Comparison of ENCODE assay signal across 21 cellular contexts in the genomic region with DNA sequence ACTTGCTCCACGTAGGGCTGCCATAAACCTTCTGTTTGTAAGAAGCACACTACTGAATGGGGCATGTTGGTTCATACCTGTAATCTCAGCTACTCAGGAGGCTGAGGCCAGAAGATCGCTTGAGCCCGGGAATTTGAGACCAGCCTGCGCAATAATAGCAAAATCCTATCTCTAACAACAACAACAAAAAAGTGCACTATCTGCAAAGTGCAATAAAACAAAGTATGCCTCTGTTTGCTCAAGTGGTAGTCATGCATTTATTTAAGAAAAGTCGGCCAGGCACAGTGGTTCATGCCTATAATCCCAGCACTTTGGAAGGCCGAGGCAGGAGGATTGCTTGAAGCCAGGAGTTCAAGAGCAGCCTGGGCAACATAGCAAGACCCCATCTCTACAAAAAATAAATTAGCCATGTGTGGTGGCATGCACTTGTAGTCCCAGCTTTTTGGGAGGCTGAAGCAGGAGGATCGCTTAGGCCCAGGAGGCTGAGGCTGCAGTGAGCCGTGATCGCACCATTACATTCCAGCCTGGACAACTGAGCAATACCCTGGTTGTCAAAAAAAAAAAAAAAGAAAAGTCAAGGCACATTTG. TPM values are rescaled to one million over a fixed set of nuclear protein-coding genes. Genes with fewer than 3 reads are reported as not detected.
DNase-seq lines count a peak whose midpoint lies in the region; ATAC-seq, FAIRE-seq and TF ChIP-seq lines count a peak whose summit lies in the region.
"Had no signal": no experiment of that assay in that cellular context is flagged by ENCODE, and none has a peak within 500 bp of the region (broad histone marks: within the 10 kb centered on the region; RNA-seq: fewer than 3 reads in every experiment).

No MANE protein-coding gene starts in this region.

- intact Hi-C loops in Caco-2 (cut with micrococcal nuclease; ENCODE audit: unreplicated experiment), result no loop called here

- H3K9me1 ChIP-seq in keratinocyte (ENCODE audit: control insufficient read depth, extremely low read depth, insufficient read depth, low read length), result no peaks in the 10 kb centered on the region

- H3K27ac Mint-ChIP-seq in Caco-2 (ENCODE audit: unreplicated experiment) (peak overlapping the region; percentile 62), WTC11 (no peak overlapping the region), progenitor cell of endocrine pancreas (peak overlapping the region; percentile 87)
- H3K27ac Mint-ChIP-seq: CD14-positive monocyte; CD4-positive, alpha-beta memory T cell had no signal

- peaks cover 21% of the 10 kb centered on the region for H3K4me1 ChIP-seq in Caco-2
- peaks cover 26% of the 10 kb centered on the region for H3K4me1 ChIP-seq in keratinocyte (ENCODE audit: control insufficient read depth, extremely low read depth, insufficient read depth, low read length)

- no TSS peak for BruUV-seq in Caco-2 (replicated peaks; lab: Mats Ljungman, UMichigan)

- no peak overlapping the region for H3K27ac ChIP-seq in keratinocyte (ENCODE audit: control insufficient read depth, insufficient read depth, low read length)
- H3K27ac ChIP-seq: 22Rv1, A549, BLaER1 had no signal

- H3K36me3 Mint-ChIP-seq in Caco-2 (ENCODE audit: insufficient read depth, unreplicated experiment) (peaks cover 10% of the 10 kb centered on the region), WTC11 (no peaks in the 10 kb centered on the region), progenitor cell of endocrine pancreas (ENCODE audit: insufficient read depth) (peaks cover 7% of the 10 kb centered on the region)

- peak overlapping the region; percentile 27 for H3K4me3 Mint-ChIP-seq in Caco-2 (ENCODE audit: unreplicated experiment)
- no peak overlapping the region for H3K4me3 Mint-ChIP-seq in WTC11
- no peak overlapping the region for H3K4me3 Mint-ChIP-seq in progenitor cell of endocrine pancreas (ENCODE audit: low read depth)
- H3K4me3 Mint-ChIP-seq: CD14-positive monocyte; CD4-positive, alpha-beta memory T cell had no signal

- no peaks in the 10 kb centered on the region for H3K9me3 ChIP-seq in Caco-2
- no peaks in the 10 kb centered on the region for H3K9me3 ChIP-seq in keratinocyte (ENCODE audit: control insufficient read depth, low read depth, low read length)
- H3K9me3 ChIP-seq: A549 had no signal

- FAIRE-seq in keratinocyte (lab: Jason Lieb, UNC), result no peak
- FAIRE-seq: A549, GM12878, HepG2 had no signal

- H3K4me2 ChIP-seq in keratinocyte (ENCODE audit: control insufficient read depth, extremely low read depth, insufficient read depth, low read depth, low read length), result peak overlapping the region; percentile 2
- H3K4me2 ChIP-seq: A549, BLaER1 had no signal

- H3K4me1 Mint-ChIP-seq in Caco-2 (ENCODE audit: low read depth, unreplicated experiment), result peaks cover 21% of the 10 kb centered on the region
- peaks cover 12% of the 10 kb centered on the region for H3K4me1 Mint-ChIP-seq in WTC11
- peaks cover 17% of the 10 kb centered on the region for H3K4me1 Mint-ChIP-seq in progenitor cell of endocrine pancreas (ENCODE audit: low read depth)

- peaks cover 19% of the 10 kb centered on the region for H3K79me2 ChIP-seq in keratinocyte (ENCODE audit: control insufficient read depth, insufficient read depth, low read length)

- no peak for ATAC-seq in WTC11
- no peak for ATAC-seq in SK-N-SH treated with all-trans-retinoic acid at 6 μM for 48 hours
- ATAC-seq: A549, HCT116, HepG2 had no signal

- H3K27me3 Mint-ChIP-seq in Caco-2 (ENCODE audit: insufficient read depth, unreplicated experiment), result no peaks in the 10 kb centered on the region
- no peaks in the 10 kb centered on the region for H3K27me3 Mint-ChIP-seq in WTC11 (ENCODE audit: low read depth)
- H3K27me3 Mint-ChIP-seq in progenitor cell of endocrine pancreas, result no peaks in the 10 kb centered on the region

- no peaks in the 10 kb centered on the region for H3K27me3 ChIP-seq in Caco-2 (replicated peaks; ENCODE audit: control insufficient read depth, insufficient read depth, low read length)
- H3K27me3 ChIP-seq in keratinocyte (ENCODE audit: control insufficient read depth, extremely low read depth, insufficient read depth, low read length), result no peaks in the 10 kb centered on the region
- H3K27me3 ChIP-seq: BLaER1 had no signal

- no peak overlapping the region for H2AFZ ChIP-seq in keratinocyte (ENCODE audit: control insufficient read depth, low read length)

- CTCF ChIA-PET in Caco-2 (lab: Charles Lee), result no interaction called here
- CTCF ChIA-PET in WTC11 (lab: Charles Lee), result no interaction called here

- no peaks in the 10 kb centered on the region for H4K20me1 ChIP-seq in keratinocyte (ENCODE audit: control insufficient read depth, extremely low read depth, insufficient read depth, low read length)
- H4K20me1 ChIP-seq: BLaER1 had no signal

- H3K9ac ChIP-seq in keratinocyte (ENCODE audit: control insufficient read depth, extremely low read depth, insufficient read depth, low read length), result no peak overlapping the region
- H3K9ac ChIP-seq: BLaER1 had no signal

- H3K9me3 Mint-ChIP-seq in Caco-2 (ENCODE audit: unreplicated experiment) (no peaks in the 10 kb centered on the region), WTC11 (no peaks in the 10 kb centered on the region), progenitor cell of endocrine pancreas (ENCODE audit: low read depth) (peaks cover 7% of the 10 kb centered on the region)
- H3K9me3 Mint-ChIP-seq: CD4-positive, alpha-beta memory T cell had no signal

- DNase-seq in Caco-2, result peak; percentile 72 to 83
- no peak for DNase-seq in WTC11 (ENCODE audit: low spot score)
- DNase-seq in keratinocyte (ENCODE audit: low read depth, low spot score), result no peak
- DNase-seq in progenitor cell of endocrine pancreas (ENCODE audit: low spot score, unreplicated experiment), result no peak
- no peak for DNase-seq in NCI-H1092 (lab: John Stamatoyannopoulos, UW)
- DNase-seq in effector CD8-positive, alpha-beta T cell (lab: John Stamatoyannopoulos, UW), result no peak
- DNase-seq: CD4-positive, alpha-beta memory T cell; DMS 273 treated with DMSO at 0.1 percent for 48 hours; DMS53; DND-41; EL; GOT3; H7 had no signal

- H3K4me3 ChIP-seq in Caco-2 (ENCODE audit: low read depth, low read length), result no peak overlapping the region
- no peak overlapping the region for H3K4me3 ChIP-seq in keratinocyte (ENCODE audit: control insufficient read depth in 2 of 3, extremely low read depth in 1 of 3, insufficient read depth in 2 of 3, low read depth in 1 of 3, low read length in 3 of 3)
- H3K4me3 ChIP-seq: A549, BLaER1, GM12878 had no signal

- dilution Hi-C loops in keratinocyte (cut with MboI; ENCODE audit: extremely low pct_ligation_motif_present, low sequenced_read_pairs), result no loop called here

- POLR2A ChIA-PET in Caco-2 (lab: Charles Lee), result no interaction called here
- POLR2A ChIA-PET in WTC11 (lab: Charles Lee), result no interaction called here

- no peaks in the 10 kb centered on the region for H3K36me3 ChIP-seq in Caco-2 (ENCODE audit: control insufficient read depth, insufficient read depth, low read length)
- no peaks in the 10 kb centered on the region for H3K36me3 ChIP-seq in keratinocyte (ENCODE audit: control insufficient read depth in 2 of 2, extremely low read depth in 1 of 2, insufficient read depth in 2 of 2, low read length in 2 of 2)

- TF ChIP-seq CTCF in Caco-2 (IDR thresholded peaks at IDR 0.05; ENCODE audit: insufficient read depth in 1 of 2, low read depth in 1 of 2, low read length in 1 of 2, severe bottlenecking in 1 of 2, unreplicated experiment in 1 of 2), result no peak
- no peak for TF ChIP-seq CTCF in WTC11 (IDR thresholded peaks at IDR 0.05)
- TF ChIP-seq CTCF in keratinocyte (optimal IDR thresholded peaks at IDR 0.05 in 1 of 3, IDR thresholded peaks at IDR 0.05 in 1 of 3, conservative IDR thresholded peaks at IDR 0.05 in 1 of 3; ENCODE audit: extremely low read depth in 1 of 3, insufficient read depth in 2 of 3, low read length in 3 of 3), result no peak
- TF ChIP-seq CTCF in progenitor cell of endocrine pancreas (IDR thresholded peaks at IDR 0.05; ENCODE audit: unreplicated experiment), result no peak

TF ChIP-seq in SK-N-SH treated with all-trans-retinoic acid at 6 μM for 48 hours, 23 proteins besides CTCF, POLR2A, EP300 and RAD21:
- TF ChIP-seq TCF4 (CRISPR knock-in tag; IDR thresholded peaks at IDR 0.05; ENCODE audit: borderline replicate concordance) (no peak), RARB (CRISPR knock-in tag; IDR thresholded peaks at IDR 0.05) (no peak), ZNF8 (CRISPR knock-in tag; IDR thresholded peaks at IDR 0.05) (no peak), ESRRG (CRISPR knock-in tag; IDR thresholded peaks at IDR 0.05) (no peak), ZNF565 (CRISPR knock-in tag; conservative IDR thresholded peaks at IDR 0.05; ENCODE audit: low read depth) (no peak), ARNTL (CRISPR knock-in tag; IDR thresholded peaks at IDR 0.05; ENCODE audit: borderline replicate concordance, low read depth) (no peak), BACH2 (CRISPR knock-in tag; IDR thresholded peaks at IDR 0.05; ENCODE audit: borderline replicate concordance) (no peak), ZC3H10 (CRISPR knock-in tag; IDR thresholded peaks at IDR 0.05) (no peak)

RNA-seq across cellular contexts. Expression of a gene that starts 5.2 kb away (rescaled TPM):
- total RNA-seq in Caco-2 (2022), result 26.3 and 27.8 TPM in 2 replicates
- total RNA-seq in WTC11 (2021), result 10.3 to 15.7 TPM (median 11.8 TPM) in 3 replicates
- polyA plus RNA-seq in keratinocyte, result 13.5 to 23.7 TPM (median 18.9 TPM) in 3 replicates
- polyA plus RNA-seq in keratinocyte (2011; ENCODE audit: low read depth), result 1.7 TPM
- 9.7 and 12.1 TPM in 2 replicates for polyA plus RNA-seq in keratinocyte (2011; cell fraction: cytosol; rRNA removed)
- polyA plus RNA-seq in keratinocyte (2011; cell fraction: nucleus; rRNA removed), result 16.0 and 18.8 TPM in 2 replicates
- 4.2 and 16.1 TPM in 2 replicates for polyA plus RNA-seq in keratinocyte (2012; ENCODE audit: low replicate concordance)
- 4.3 to 14.8 TPM (median 5.4 TPM) in 3 replicates for polyA minus RNA-seq in keratinocyte
- polyA minus RNA-seq in keratinocyte (2011; cell fraction: cytosol; rRNA and poly(A)+ RNA removed), result 5.6 TPM
- polyA minus RNA-seq in keratinocyte (2011; cell fraction: nucleus; rRNA and poly(A)+ RNA removed), result 10.7 and 15.4 TPM in 2 replicates
- 28.3 and 30.3 TPM in 2 replicates for total RNA-seq in progenitor cell of endocrine pancreas

RNA-seq across cellular contexts. Expression of a gene that starts 5.6 kb away (rescaled TPM):
- total RNA-seq in Caco-2 (2022) (462 and 480 TPM in 2 replicates), WTC11 (2021) (481 to 548 TPM (median 496 TPM) in 3 replicates), progenitor cell of endocrine pancreas (223 and 241 TPM in 2 replicates)
- 357 to 558 TPM (median 541 TPM) in 3 replicates for polyA plus RNA-seq in keratinocyte
- 363 TPM for polyA plus RNA-seq in keratinocyte (2011; ENCODE audit: low read depth)
- polyA plus RNA-seq in keratinocyte (2011; cell fraction: cytosol; rRNA removed), result 325 and 413 TPM in 2 replicates
- polyA plus RNA-seq in keratinocyte (2011; cell fraction: nucleus; rRNA removed), result 327 and 409 TPM in 2 replicates
- polyA plus RNA-seq in keratinocyte (2012; ENCODE audit: low replicate concordance), result 286 and 495 TPM in 2 replicates
- 246 to 674 TPM (median 408 TPM) in 3 replicates for polyA minus RNA-seq in keratinocyte
- polyA minus RNA-seq in keratinocyte (2011; cell fraction: cytosol; rRNA and poly(A)+ RNA removed), result 278 TPM
- polyA minus RNA-seq in keratinocyte (2011; cell fraction: nucleus; rRNA and poly(A)+ RNA removed), result 141 and 235 TPM in 2 replicates

Comparison
In these comparisons a context has a peak if more than half of its experiments do, and no peak if none do; other contexts are left out.
1. DNase-seq: peak in Caco-2 (2 of 2); none in WTC11 (single experiment), keratinocyte (single experiment), progenitor cell of endocrine pancreas (single experiment), NCI-H1092 (single experiment) and effector CD8-positive, alpha-beta T cell (single experiment).